ENCODE assay signal across 18 cellular contexts in the genomic region with DNA sequence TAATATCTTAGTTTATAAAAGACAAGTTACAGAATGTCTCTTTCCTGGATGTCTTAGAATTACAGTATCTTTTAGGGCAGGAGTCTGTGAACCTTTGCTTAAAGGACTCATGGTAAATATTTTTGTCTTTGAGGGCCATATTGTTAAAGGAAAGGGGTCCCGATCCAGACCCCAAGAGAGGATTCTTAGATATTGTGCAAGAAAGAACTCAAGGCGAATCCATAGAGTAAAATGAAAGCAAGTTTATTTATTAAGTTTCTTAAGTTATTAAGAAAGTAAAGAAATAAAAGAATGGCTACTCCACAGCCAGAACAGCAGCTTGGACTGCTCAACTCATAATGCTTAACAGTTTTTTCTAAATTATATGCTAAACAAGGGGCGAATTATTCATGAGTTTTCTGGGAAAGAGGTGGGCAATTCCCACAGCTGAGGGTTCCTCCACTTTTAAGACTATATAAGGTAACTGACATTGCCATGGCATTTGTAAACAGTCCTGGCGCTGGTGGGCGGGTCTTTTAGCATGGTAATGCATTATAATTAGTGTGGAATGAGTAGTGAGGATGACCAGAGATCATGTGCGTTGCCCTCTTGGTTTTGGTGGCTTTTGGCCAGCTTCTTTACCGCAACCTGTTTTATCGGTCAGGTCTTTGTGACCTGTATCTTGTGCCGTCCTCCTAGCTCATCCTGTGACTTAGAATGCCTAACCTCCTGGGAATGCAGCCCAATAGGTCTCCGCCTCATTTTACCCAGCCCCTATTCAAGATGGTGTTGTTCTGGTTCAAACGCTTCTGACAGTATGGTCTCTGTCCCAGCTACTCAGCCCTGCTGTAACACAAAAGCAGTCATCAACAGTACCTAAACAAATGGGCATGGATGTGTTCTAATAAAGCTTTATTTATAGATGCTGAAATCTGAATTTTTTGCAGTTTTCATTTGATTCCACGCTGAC.
"Had no signal": no experiment of that assay in that cellular context is flagged by ENCODE, and none has a peak within 500 bp of the region (broad histone marks: within the 10 kb centered on the region; RNA-seq: fewer than 3 reads in every experiment).

No MANE protein-coding gene starts in this region.

- H3K27ac ChIP-seq: cardiac muscle cell, epithelial cell of prostate, gastrocnemius medialis, left ventricle myocardium inferior, thyroid gland, WERI-Rb-1 had no signal

- DNase-seq: activated CD4-positive, alpha-beta T cell treated with anti-CD3 and anti-CD28 coated beads for 1 hour; activated CD4-positive, alpha-beta T cell treated with anti-CD3 and anti-CD28 coated beads, Interleukin-2, amount 50 U/mL, for 48 hours; activated effector memory CD4-positive, alpha-beta T cell treated with anti-CD3 and anti-CD28 coated beads, Interleukin-2, amount 50 U/mL, for 16 hours; activated T-cell treated with anti-CD3 and anti-CD28 coated beads, Interleukin-2, amount 50 U/mL, for 48 hours; endodermal cell; gastrocnemius medialis; left ventricle myocardium inferior; mammary epithelial cell; occipital lobe; retina; stimulated activated naive B cell treated with anti-CD40 and anti-IgM and Interleukin-4, amounts not matched to agents 10 μg/mL and 1 μg/mL and 100 μg/mL, for 72 hours; SW 1271; T-helper 2 cell; thyroid gland; WERI-Rb-1 had no signal

- H3K27me3 Mint-ChIP-seq: activated naive CD4-positive, alpha-beta T cell treated with anti-CD3 and anti-CD28 coated beads, Interleukin-2, amount 50 U/mL, for 24 hours; stimulated activated naive B cell treated with anti-CD40 and anti-IgM and Interleukin-4, amounts not matched to agents 10 μg/mL and 1 μg/mL and 100 μg/mL, for 72 hours had no signal

- ATAC-seq: gastrocnemius medialis; stimulated activated naive B cell treated with anti-CD40 and anti-IgM and Interleukin-4, amounts not matched to agents 10 μg/mL and 1 μg/mL and 100 μg/mL, for 72 hours had no signal

- H3K4me3 ChIP-seq: cardiac muscle cell, gastrocnemius medialis, left ventricle myocardium inferior, thyroid gland had no signal

- H3K9me3 ChIP-seq: gastrocnemius medialis, left ventricle myocardium inferior, thyroid gland had no signal

- H3K27me3 ChIP-seq: cardiac muscle cell, gastrocnemius medialis, thyroid gland had no signal

- H3K27ac Mint-ChIP-seq: endodermal cell; stimulated activated naive B cell treated with anti-CD40 and anti-IgM and Interleukin-4, amounts not matched to agents 10 μg/mL and 1 μg/mL and 100 μg/mL, for 72 hours had no signal

- H3K9me3 Mint-ChIP-seq: activated naive CD4-positive, alpha-beta T cell treated with anti-CD3 and anti-CD28 coated beads, Interleukin-2, amount 50 U/mL, for 24 hours; endodermal cell; stimulated activated naive B cell treated with anti-CD40 and anti-IgM and Interleukin-4, amounts not matched to agents 10 μg/mL and 1 μg/mL and 100 μg/mL, for 72 hours had no signal

- H3K36me3 ChIP-seq: cardiac muscle cell, gastrocnemius medialis, left ventricle myocardium inferior, thyroid gland, WERI-Rb-1 had no signal

- H3K4me3 Mint-ChIP-seq: activated naive CD4-positive, alpha-beta T cell treated with anti-CD3 and anti-CD28 coated beads, Interleukin-2, amount 50 U/mL, for 24 hours; endodermal cell; stimulated activated naive B cell treated with anti-CD40 and anti-IgM and Interleukin-4, amounts not matched to agents 10 μg/mL and 1 μg/mL and 100 μg/mL, for 72 hours had no signal
